9 cellular contexts compared by ENCODE assay signal in the genomic region with DNA sequence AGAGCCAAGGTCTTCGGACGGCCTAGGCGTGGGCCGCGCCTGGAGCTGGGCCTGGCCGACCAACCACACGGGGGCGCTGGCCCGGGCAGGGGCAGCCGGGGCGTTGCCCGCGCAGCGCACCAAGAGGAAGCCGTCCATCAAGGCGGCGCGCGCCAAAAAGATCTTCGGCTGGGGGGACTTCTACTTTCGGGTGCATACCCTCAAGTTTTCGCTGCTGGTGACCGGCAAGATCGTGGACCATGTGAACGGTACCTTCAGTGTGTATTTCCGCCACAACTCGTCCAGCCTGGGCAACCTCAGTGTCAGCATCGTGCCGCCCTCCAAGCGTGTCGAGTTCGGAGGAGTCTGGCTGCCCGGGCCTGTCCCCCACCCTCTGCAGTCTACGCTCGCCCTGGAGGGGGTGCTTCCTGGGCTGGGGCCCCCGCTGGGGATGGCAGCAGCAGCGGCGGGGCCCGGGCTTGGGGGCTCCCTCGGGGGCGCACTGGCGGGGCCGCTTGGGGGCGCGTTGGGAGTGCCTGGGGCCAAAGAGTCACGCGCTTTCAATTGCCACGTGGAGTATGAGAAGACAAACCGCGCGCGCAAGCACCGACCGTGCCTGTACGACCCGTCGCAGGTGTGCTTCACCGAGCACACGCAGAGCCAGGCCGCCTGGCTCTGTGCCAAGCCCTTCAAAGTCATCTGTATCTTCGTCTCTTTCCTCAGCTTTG. TPM values are rescaled to one million over a fixed set of nuclear protein-coding genes. Genes with fewer than 3 reads are reported as not detected.
A peak's percentile ranks its signal among the peaks of the same experiment; 100 is the strongest.
DNase-seq lines count a peak whose midpoint lies in the region; ATAC-seq and TF ChIP-seq lines count a peak whose summit lies in the region.
"Had no signal": no experiment of that assay in that cellular context is flagged by ENCODE, and none has a peak within 500 bp of the region (broad histone marks: within the 10 kb centered on the region; RNA-seq: fewer than 3 reads in every experiment).

No MANE protein-coding gene starts in this region.

- peaks cover 52% of the 10 kb centered on the region for H3K79me2 ChIP-seq in DOHH2 (ENCODE audit: control insufficient read depth, low read length)

- peaks cover 19% of the 10 kb centered on the region for H3K36me3 ChIP-seq in DOHH2 (ENCODE audit: control insufficient read depth, low read length)
- H3K36me3 ChIP-seq in cardiac muscle cell: no peaks in the 10 kb centered on the region

- TF ChIP-seq CTCF in DOHH2 (IDR thresholded peaks at IDR 0.05; ENCODE audit: low read depth, low read length, poor library complexity, severe bottlenecking): peak; percentile 92
- peak; percentile 65 for TF ChIP-seq CTCF in cardiac muscle cell (IDR thresholded peaks at IDR 0.05; ENCODE audit: low read depth, low read length)

- H3K27ac ChIP-seq in DOHH2 (ENCODE audit: low read depth, low read length) (peak overlapping the region; percentile 95), cardiac muscle cell (no peak overlapping the region)

- no peaks in the 10 kb centered on the region for H3K9me2 ChIP-seq in DOHH2 (replicated peaks; ENCODE audit: control insufficient read depth, low read length)

- peak overlapping the region; percentile 76 for H3K4me3 ChIP-seq in DOHH2 (ENCODE audit: low read length)
- no peak overlapping the region for H3K4me3 ChIP-seq in cardiac muscle cell

- H3K4me1 ChIP-seq in DOHH2 (ENCODE audit: control insufficient read depth, low read length): peaks cover 89% of the 10 kb centered on the region
- peaks cover 6% of the 10 kb centered on the region for H3K4me1 ChIP-seq in cardiac muscle cell (ENCODE audit: low read depth)

- H3K27me3 ChIP-seq in DOHH2 (ENCODE audit: control insufficient read depth, low read length) (no peaks in the 10 kb centered on the region), cardiac muscle cell (peaks cover 80% of the 10 kb centered on the region)

- DNase-seq in NCI-H2029 (lab: John Stamatoyannopoulos, UW) (peak; percentile 67), cardiac muscle cell (ENCODE audit: low read depth in 1 of 2, low spot score in 1 of 2) (peak; percentile 52 to 59), NCI-H446 treated with DMSO at 0.1 percent for 48 hours (lab: John Stamatoyannopoulos, UW) (no peak), DMS114 treated with DMSO at 0.1 percent for 48 hours (lab: John Stamatoyannopoulos, UW; ENCODE audit: unreplicated experiment) (no peak)
- peak; percentile 70 for DNase-seq in activated T-cell treated with anti-CD3 and anti-CD28 coated beads, Interleukin-2, amount 50 U/mL, for 1 hour
- DNase-seq in stimulated activated CD4-positive, alpha-beta T cell treated with anti-CD3 and anti-CD28 coated beads, Interleukin-2, amount 100 ng/mL, for 4 hours (ENCODE audit: low read depth): peak; percentile 53

- H3K4me2 ChIP-seq in DOHH2 (ENCODE audit: low read length): peak overlapping the region; percentile 91

- ATAC-seq in GM18498 (IDR thresholded peaks at IDR 0.05; ENCODE audit: unreplicated experiment): no peak

- H3K9me3 ChIP-seq in DOHH2 (ENCODE audit: control insufficient read depth, insufficient read depth, low read length) (no peaks in the 10 kb centered on the region), cardiac muscle cell (ENCODE audit: low read depth) (no peaks in the 10 kb centered on the region)

- peaks cover 33% of the 10 kb centered on the region for H3F3A ChIP-seq in DOHH2 (ENCODE audit: control insufficient read depth, insufficient read depth)

- H4K20me1 ChIP-seq in DOHH2 (ENCODE audit: control insufficient read depth, insufficient read depth, low read depth, low read length): no peaks in the 10 kb centered on the region

RNA-seq across cellular contexts. Expression of gene SHMT2, which starts 4.4 kb away (rescaled TPM):
- total RNA-seq in cardiac muscle cell: 94.0 and 110 TPM in 2 replicates
- 59.9 and 64.7 TPM in 2 replicates for polyA plus RNA-seq in cardiac muscle cell

RNA-seq across cellular contexts. Expression of gene NXPH4, which starts 8.5 kb away (rescaled TPM):
- 0.80 and 1.1 TPM in 2 replicates for total RNA-seq in cardiac muscle cell
- polyA plus RNA-seq in cardiac muscle cell: 0.27 and 0.61 TPM in 2 replicates
- total RNA-seq: subcutaneous adipose tissue had no signal

RNA-seq across cellular contexts. Expression of gene STAC3, which starts 25.9 kb away (rescaled TPM):
- total RNA-seq in cardiac muscle cell: 15.3 and 28.4 TPM in 2 replicates
- 5.4 and 6.6 TPM in 2 replicates for polyA plus RNA-seq in cardiac muscle cell

Comparison
In these comparisons a context has a peak if more than half of its experiments do, and no peak if none do; other contexts are left out.
1. DNase-seq: peak in NCI-H2029 (single experiment), activated T-cell treated with anti-CD3 and anti-CD28 coated beads, Interleukin-2, amount 50 U/mL, for 1 hour (single experiment), cardiac muscle cell (2 of 2) and stimulated activated CD4-positive, alpha-beta T cell treated with anti-CD3 and anti-CD28 coated beads, Interleukin-2, amount 100 ng/mL, for 4 hours (single experiment); none in NCI-H446 treated with DMSO at 0.1 percent for 48 hours (single experiment) and DMS114 treated with DMSO at 0.1 percent for 48 hours (single experiment).